ENCODE assay signal across 13 cellular contexts in genomic region chr7:25596443-25596842, GRCh38.
"Had no signal": no experiment of that assay in that cellular context is flagged by ENCODE, and none has a peak within 500 bp of the region (broad histone marks: within the 10 kb centered on the region; RNA-seq: fewer than 3 reads in every experiment).

No MANE protein-coding gene starts in this region.

- H3K27ac ChIP-seq: heart left ventricle, neutrophil, stomach, thoracic aorta had no signal

- ATAC-seq: heart left ventricle; natural killer cell treated with Interleukin-12 subunit alpha and Interleukin-12 subunit beta and Interleukin-15 and Interleukin-18, amount 100 ng/mL, for 72 hours had no signal

- H3K4me3 ChIP-seq: heart left ventricle, stomach, thoracic aorta had no signal

- H3K4me3 Mint-ChIP-seq: dendritic cell treated with granulocyte-macrophage colony-stimulating factor and Interleukin-4, amounts not matched to agents 40 ng/mL and 50 ng/mL, for 4 days; natural killer cell treated with Interleukin-12 subunit alpha and Interleukin-12 subunit beta and Interleukin-15 and Interleukin-18, amount 100 ng/mL, for 72 hours had no signal

- H3K36me3 ChIP-seq: heart left ventricle, neutrophil, thoracic aorta had no signal

- H3K27ac Mint-ChIP-seq: dendritic cell treated with granulocyte-macrophage colony-stimulating factor and Interleukin-4, amounts not matched to agents 40 ng/mL and 50 ng/mL, for 4 days had no signal

- H3K27me3 ChIP-seq: heart left ventricle, stomach had no signal

- H3K9me3 ChIP-seq: neutrophil, stomach, thoracic aorta had no signal

- H3K4me1 ChIP-seq: stomach had no signal

- DNase-seq: heart left ventricle; islet precursor cell; mammary epithelial cell; small intestine; stimulated activated CD4-positive, alpha-beta T cell treated with anti-CD3 and anti-CD28 coated beads, Interleukin-12 subunit alpha, Interleukin-12 subunit beta, amount 100 ng/mL, for 4 hours; stimulated activated naive CD4-positive, alpha-beta T cell; stomach; substantia nigra; trophoblast cell had no signal

- H3K36me3 Mint-ChIP-seq: natural killer cell treated with Interleukin-12 subunit alpha and Interleukin-12 subunit beta and Interleukin-15 and Interleukin-18, amount 100 ng/mL, for 72 hours had no signal

- H3K9me3 Mint-ChIP-seq: dendritic cell treated with granulocyte-macrophage colony-stimulating factor and Interleukin-4, amounts not matched to agents 40 ng/mL and 50 ng/mL, for 4 days had no signal
